Comparison of ENCODE assay signal across 19 cellular contexts in genomic region chr7:128431221-128431620, GRCh38. TPM values are rescaled to one million over a fixed set of nuclear protein-coding genes. Genes with fewer than 3 reads are reported as not detected.
A peak's percentile ranks its signal among the peaks of the same experiment; 100 is the strongest.
DNase-seq lines count a peak whose midpoint lies in the region; ATAC-seq, FAIRE-seq and TF ChIP-seq lines count a peak whose summit lies in the region.
"Had no signal": no experiment of that assay in that cellular context is flagged by ENCODE, and none has a peak within 500 bp of the region (broad histone marks: within the 10 kb centered on the region; RNA-seq: fewer than 3 reads in every experiment).

No MANE protein-coding gene starts in this region.

- intact Hi-C loops in left ventricle myocardium superior (cut with micrococcal nuclease) (no loop called here), Right ventricle myocardium superior (cut with DNase I) (no loop called here), GM12878 (cut with micrococcal nuclease; ENCODE audit: unreplicated experiment) (no loop called here)

- no peak for FAIRE-seq in GM12878 (lab: Jason Lieb, UNC)
- FAIRE-seq: astrocyte had no signal

- DNase-seq in left ventricle myocardium superior (no peak), Right ventricle myocardium superior (no peak), GM12878 (ENCODE audit: low read depth, low spot score) (no peak), iris pigment epithelial cell (ENCODE audit: low read depth) (peak; percentile 36), Kasumi-1 (lab: John Stamatoyannopoulos, UW) (no peak), G401 (ENCODE audit: low spot score) (no peak), caudate nucleus (lab: John Stamatoyannopoulos, UW) (no peak)
- DNase-seq: activated CD4-positive, alpha-beta T cell treated with anti-CD3 and anti-CD28 coated beads for 48 hours; activated naive CD4-positive, alpha-beta T cell treated with anti-CD3 and anti-CD28 coated beads for 36 hours; DMS53; erythroblast; NCI-H187 treated with DMSO at 0.1 percent for 48 hours; NCI-H446; T1000 had no signal

- no TSS peak for BruUV-seq in GM12878 (replicated peaks; lab: Mats Ljungman, UMichigan)

- no peaks in the 10 kb centered on the region for H3K36me3 ChIP-seq in GM12878 (ENCODE audit: control insufficient read depth in 2 of 2, insufficient read depth in 2 of 2, low read length in 1 of 2)

- no peaks in the 10 kb centered on the region for H3K79me2 ChIP-seq in GM12878 (ENCODE audit: control insufficient read depth, insufficient read depth, low read length)
- H3K79me2 ChIP-seq: hepatocyte, parathyroid adenoma had no signal

- H4K20me1 ChIP-seq in GM12878 (ENCODE audit: control insufficient read depth, insufficient read depth) = no peaks in the 10 kb centered on the region

- TF ChIP-seq POLR2A in GM12878 (IDR thresholded peaks at IDR 0.05; ENCODE audit: low read depth, low read length) = no peak

- no peak overlapping the region for H3K4me3 ChIP-seq in GM12878
- H3K4me3 ChIP-seq: hepatocyte, skin epidermis had no signal

- peak; percentile 37 for ATAC-seq in left ventricle myocardium superior
- no peak for ATAC-seq in Right ventricle myocardium superior (ENCODE audit: poor library complexity)
- ATAC-seq in GM12878 = peak; percentile 27; the same call in 2 of the 3 replicates
- no peak for ATAC-seq in GM21717 (IDR thresholded peaks at IDR 0.05; ENCODE audit: unreplicated experiment)

- RAD21 ChIA-PET in GM12878 (lab: Charles Lee; ENCODE audit: unreplicated experiment) = interaction anchor here (1.0 to 10.5 kb wide), 2 partner anchors 29 to 32 kb away, joined by 3 to 216 read pairs; no protein-coding TSS in a partner anchor

- TF ChIP-seq CTCF in GM12878 (IDR thresholded peaks at IDR 0.05 in 2 of 3, conservative IDR thresholded peaks at IDR 0.05 in 1 of 3; ENCODE audit: control insufficient read depth in 2 of 3, extremely low read depth in 1 of 3, insufficient read depth in 1 of 3, low read depth in 3 of 3, low read length in 3 of 3) = no peak

- no peaks in the 10 kb centered on the region; the same call in 2 of the 3 replicates for H3K9me3 ChIP-seq in GM12878 (replicated peaks; ENCODE audit: control insufficient read depth, insufficient read depth, low read length)

- H3K9ac ChIP-seq in GM12878 (ENCODE audit: control insufficient read depth, insufficient read depth, low read length) = no peak overlapping the region
- H3K9ac ChIP-seq: parathyroid adenoma had no signal

- WGBS in GM12878 (ENCODE audit: insufficient coverage, insufficient replicate concordance, low lambda C conversion rate, missing lambda C conversion rate) = 76% methylated on average over 6 of the region's 6 CpGs

- H3K4me1 ChIP-seq in GM12878 (ENCODE audit: control insufficient read depth, insufficient read depth, low read length) = no peaks in the 10 kb centered on the region
- H3K4me1 ChIP-seq: parathyroid adenoma had no signal

- no peak overlapping the region for H3K27ac ChIP-seq in GM12878 (ENCODE audit: control insufficient read depth, insufficient read depth)
- H3K27ac ChIP-seq in caudate nucleus (ENCODE audit: low read depth, low read length) = no peak overlapping the region
- H3K27ac ChIP-seq: hepatocyte, parathyroid adenoma had no signal

- no peaks in the 10 kb centered on the region for H3K27me3 ChIP-seq in GM12878 (replicated peaks in 1 of 2; ENCODE audit: control insufficient read depth in 2 of 2, insufficient read depth in 2 of 2, low read length in 1 of 2)
- H3K27me3 ChIP-seq: hepatocyte had no signal

- H3K4me2 ChIP-seq in GM12878 (ENCODE audit: control insufficient read depth, insufficient read depth) = no peak overlapping the region
- H3K4me2 ChIP-seq: hepatocyte had no signal

- H2AFZ ChIP-seq in GM12878 (ENCODE audit: control insufficient read depth, low read depth, low read length) = no peak overlapping the region
- H2AFZ ChIP-seq: hepatocyte, parathyroid adenoma had no signal

- CTCF ChIA-PET in GM12878 (lab: Yijun Ruan, JAX) = interaction anchor here (1.9 to 16.0 kb wide), 5 partner anchors 13 to 43 kb away, joined by 11 to 463 read pairs (median 227); partner anchors contain the start of genes HILPDA and IMPDH1

- in situ Hi-C loops in GM12878 (cut with MboI) (no loop called here), G401 (cut with HindIII; ENCODE audit: low sequenced_read_pairs) (no loop called here)

- SMC1A ChIA-PET in GM12878 (lab: Charles Lee; ENCODE audit: uncharacterized antibody, unreplicated experiment) = interaction anchor here (0.6 to 14.8 kb wide), 6 partner anchors 11 to 331 kb away, joined by 3 to 296 read pairs (median 8); no protein-coding TSS in a partner anchor

- TF ChIP-seq EP300 in GM12878 (IDR thresholded peaks at IDR 0.05; ENCODE audit: borderline replicate concordance in 1 of 2, control insufficient read depth in 1 of 2, low read depth in 2 of 2, low read length in 2 of 2) = no peak

- no peak for TF ChIP-seq RAD21 in GM12878 (IDR thresholded peaks at IDR 0.05; ENCODE audit: insufficient read depth, low read depth, low read length)

- POLR2A ChIA-PET in GM12878 (lab: Charles Lee) = interaction anchor here (0.6 to 2.0 kb wide), 3 partner anchors 13 to 38 kb away, joined by 4 to 7 read pairs (median 7); no protein-coding TSS in a partner anchor

TF ChIP-seq in GM12878, 131 proteins besides CTCF, POLR2A, EP300 and RAD21 (continues in another document):
- TF ChIP-seq IKZF1 (conservative IDR thresholded peaks at IDR 0.05) (no peak), GATAD2B (conservative IDR thresholded peaks at IDR 0.05; ENCODE audit: low read depth) (no peak), NBN (IDR thresholded peaks at IDR 0.05) (no peak), SPI1 (IDR thresholded peaks at IDR 0.05; ENCODE audit: borderline replicate concordance, insufficient read depth, low read depth, low read length) (peak; percentile 20; the same call in 1 of the 2 replicates)

RNA-seq across cellular contexts. Expression of gene IMPDH1, which starts 21.4 kb away (rescaled TPM):
- total RNA-seq in left ventricle myocardium superior (20.7 TPM), Right ventricle myocardium superior (20.0 TPM), GM12878 (2014; rRNA removed) (48.4 and 51.7 TPM in 2 replicates), GM12878 (2014; rRNA removed; fragmentation: Illumina TruSeq; extraction: Trizol) (27.7 and 31.4 TPM in 2 replicates), GM12878 (2021) (56.0 and 61.3 TPM in 2 replicates)
- total RNA-seq in GM12878 (2013; cell fraction: nucleolus; rRNA removed) = 38.3 and 43.9 TPM in 2 replicates
- 8.8 TPM for polyA plus RNA-seq in GM12878 (2011; ENCODE audit: low read depth)
- polyA plus RNA-seq in GM12878 (2011; rRNA removed) (18.5 and 34.8 TPM in 2 replicates), GM12878 (2014; fragmentation: Illumina TruSeq; extraction: Trizol) (10.5 and 24.0 TPM in 2 replicates), GM12878 (2014; fragmentation: Nextera tagmentation; extraction: Ambion mirVana) (1 to 10 TPM in 1 of 2 experiments, under 1 TPM in 1; 0.50 to 1.5 TPM), GM12878 (2014; rRNA removed) (50.8 and 55.9 TPM in 2 replicates), GM12878 (2016; fragmentation: Nextera tagmentation; extraction: Ambion mirVana) (10 to 100 TPM; 48.7 to 58.3 TPM)
- polyA plus RNA-seq in GM12878 (2011; cell fraction: cytosol; rRNA removed) = 34.6 and 42.3 TPM in 2 replicates
- polyA plus RNA-seq in GM12878 (2011; cell fraction: nucleus; rRNA removed) = 84.6 and 84.9 TPM in 2 replicates
- 24.1 and 28.3 TPM in 2 replicates for polyA plus RNA-seq in GM12878 (2012)
- polyA minus RNA-seq in GM12878 (2011; rRNA and poly(A)+ RNA removed) = 28.6 and 35.3 TPM in 2 replicates
- polyA minus RNA-seq in GM12878 (2011; cell fraction: cytosol; rRNA and poly(A)+ RNA removed) = 19.9 and 22.7 TPM in 2 replicates
- 20.3 and 40.6 TPM in 2 replicates for polyA minus RNA-seq in GM12878 (2011; cell fraction: nucleus; rRNA and poly(A)+ RNA removed)
- total RNA-seq in G401 (2014; rRNA removed; shearing (Covaris generic)) = 58.5 and 67.9 TPM in 2 replicates

RNA-seq across cellular contexts. Expression of gene HILPDA, which starts 24.5 kb away (rescaled TPM):
- total RNA-seq in left ventricle myocardium superior (6.9 TPM), Right ventricle myocardium superior (7.3 TPM), GM12878 (2014; rRNA removed) (15.1 and 16.4 TPM in 2 replicates), GM12878 (2014; rRNA removed; fragmentation: Illumina TruSeq; extraction: Trizol) (19.6 and 21.2 TPM in 2 replicates), GM12878 (2021) (12.0 and 14.1 TPM in 2 replicates)
- 232 and 244 TPM in 2 replicates for total RNA-seq in GM12878 (2013; cell fraction: nucleolus; rRNA removed)
- 22.4 TPM for polyA plus RNA-seq in GM12878 (2011; ENCODE audit: low read depth)
- polyA plus RNA-seq in GM12878 (2011; rRNA removed) (198 and 232 TPM in 2 replicates), GM12878 (2014; fragmentation: Illumina TruSeq; extraction: Trizol) (22.1 and 24.2 TPM in 2 replicates), GM12878 (2014; fragmentation: Nextera tagmentation; extraction: Ambion mirVana) (10 to 100 TPM; 37.4 to 44.0 TPM), GM12878 (2014; rRNA removed) (26.1 and 29.6 TPM in 2 replicates), GM12878 (2016; fragmentation: Nextera tagmentation; extraction: Ambion mirVana) (10 to 100 TPM; 24.5 to 28.4 TPM)
- 184 and 280 TPM in 2 replicates for polyA plus RNA-seq in GM12878 (2011; cell fraction: cytosol; rRNA removed)
- 85.4 and 130 TPM in 2 replicates for polyA plus RNA-seq in GM12878 (2011; cell fraction: nucleus; rRNA removed)
- polyA plus RNA-seq in GM12878 (2012) = 26.2 and 86.6 TPM in 2 replicates
- polyA minus RNA-seq in GM12878 (2011; rRNA and poly(A)+ RNA removed) = 141 and 166 TPM in 2 replicates
- polyA minus RNA-seq in GM12878 (2011; cell fraction: cytosol; rRNA and poly(A)+ RNA removed) = 42.1 and 54.1 TPM in 2 replicates
- 97.8 and 100.0 TPM in 2 replicates for polyA minus RNA-seq in GM12878 (2011; cell fraction: nucleus; rRNA and poly(A)+ RNA removed)
- total RNA-seq in G401 (2014; rRNA removed; shearing (Covaris generic)) = 9.0 and 14.2 TPM in 2 replicates

RNA-seq across cellular contexts. Expression of gene METTL2B, which starts 45.3 kb away (rescaled TPM):
- total RNA-seq in left ventricle myocardium superior = 19.4 TPM
- 16.6 TPM for total RNA-seq in Right ventricle myocardium superior
- 56.9 and 63.6 TPM in 2 replicates for total RNA-seq in GM12878 (2013; cell fraction: nucleolus; rRNA removed)
- total RNA-seq in GM12878 (2014; rRNA removed) = 26.8 and 29.4 TPM in 2 replicates
- 35.3 and 36.9 TPM in 2 replicates for total RNA-seq in GM12878 (2014; rRNA removed; fragmentation: Illumina TruSeq; extraction: Trizol)
- total RNA-seq in GM12878 (2021) = 27.7 and 28.1 TPM in 2 replicates
- polyA plus RNA-seq in GM12878 (2011; ENCODE audit: low read depth) = 14.2 TPM
- 36.4 and 37.8 TPM in 2 replicates for polyA plus RNA-seq in GM12878 (2011; rRNA removed)
- polyA plus RNA-seq in GM12878 (2011; cell fraction: cytosol; rRNA removed) = 19.7 and 23.3 TPM in 2 replicates
- 13.0 and 13.3 TPM in 2 replicates for polyA plus RNA-seq in GM12878 (2011; cell fraction: nucleus; rRNA removed)
- 12.6 and 13.7 TPM in 2 replicates for polyA plus RNA-seq in GM12878 (2012)
- 36.6 and 51.7 TPM in 2 replicates for polyA plus RNA-seq in GM12878 (2014; fragmentation: Illumina TruSeq; extraction: Trizol)
- polyA plus RNA-seq in GM12878 (2014; fragmentation: Nextera tagmentation; extraction: Ambion mirVana) = 10 to 100 TPM; 40.5 to 48.4 TPM
- polyA plus RNA-seq in GM12878 (2014; rRNA removed) = 18.9 and 20.7 TPM in 2 replicates
- polyA plus RNA-seq in GM12878 (2016; fragmentation: Nextera tagmentation; extraction: Ambion mirVana) = 10 to 100 TPM; 43.4 to 43.5 TPM
- 36.3 and 48.1 TPM in 2 replicates for polyA minus RNA-seq in GM12878 (2011; rRNA and poly(A)+ RNA removed)
- 13.0 and 15.1 TPM in 2 replicates for polyA minus RNA-seq in GM12878 (2011; cell fraction: cytosol; rRNA and poly(A)+ RNA removed)
- polyA minus RNA-seq in GM12878 (2011; cell fraction: nucleus; rRNA and poly(A)+ RNA removed) = 18.3 and 38.9 TPM in 2 replicates
- 23.8 and 55.4 TPM in 2 replicates for total RNA-seq in G401 (2014; rRNA removed; shearing (Covaris generic))

Comparison
In these comparisons a context has a peak if more than half of its experiments do, and no peak if none do; other contexts are left out.
1. ATAC-seq: peak in left ventricle myocardium superior (single experiment) and GM12878 (single experiment); none in Right ventricle myocardium superior (single experiment) and GM21717 (single experiment).